Comparison of ENCODE assay signal across 10 cellular contexts in genomic region chr3:134371542-134372324, GRCh38. TPM values are rescaled to one million over a fixed set of nuclear protein-coding genes. Genes with fewer than 3 reads are reported as not detected.
DNase-seq lines count a peak whose midpoint lies in the region; ATAC-seq, FAIRE-seq and TF ChIP-seq lines count a peak whose summit lies in the region.
"Had no signal": no experiment of that assay in that cellular context is flagged by ENCODE, and none has a peak within 500 bp of the region (broad histone marks: within the 10 kb centered on the region; RNA-seq: fewer than 3 reads in every experiment).

No MANE protein-coding gene starts in this region.

- CTCF ChIA-PET in Calu3 (lab: Charles Lee) = interaction anchor here (0.6 to 1.9 kb wide), 5 partner anchors 8 to 978 kb away, joined by 3 to 7 read pairs (median 5); no protein-coding TSS in a partner anchor

- H3K27ac ChIP-seq in SK-N-MC = peak overlapping the region; percentile 80; the same call in 1 of the 2 replicates
- peak overlapping the region in 3 of 4 donors; percentile 99 to 100 (median 99) for H3K27ac ChIP-seq in gastroesophageal sphincter

- peak overlapping the region; percentile 18 for H3K9ac ChIP-seq in SK-N-MC (ENCODE audit: insufficient read length)

- no peak for TF ChIP-seq EP300 in gastroesophageal sphincter (IDR thresholded peaks at IDR 0.05)

- no peaks in the 10 kb centered on the region for H3K27me3 ChIP-seq in gastroesophageal sphincter

- TF ChIP-seq CTCF in Calu3 (IDR thresholded peaks at IDR 0.05; ENCODE audit: unreplicated experiment) (no peak), gastroesophageal sphincter (IDR thresholded peaks at IDR 0.05) (peak in 1 of 4 experiments; percentile 1)

- no TSS peak for BruUV-seq in Calu3 (replicated peaks; lab: Mats Ljungman, UMichigan)

- TF ChIP-seq POLR2A in gastroesophageal sphincter (IDR thresholded peaks at IDR 0.05) (no peak), GM12892 (IDR thresholded peaks at IDR 0.05; ENCODE audit: low read depth, low read length) (no peak)

- H3K36me3 ChIP-seq in SK-N-MC (ENCODE audit: insufficient read depth, low read length) (peaks cover 53% of the 10 kb centered on the region), gastroesophageal sphincter (peaks cover 0 to 54% of the 10 kb centered on the region in 2 donors)

- no peaks in the 10 kb centered on the region for H3K27me3 Mint-ChIP-seq in Calu3 (ENCODE audit: unreplicated experiment)
- peaks cover 38% of the 10 kb centered on the region for H3K27me3 Mint-ChIP-seq in activated CD4-positive, alpha-beta T cell treated with anti-CD3 and anti-CD28 coated beads, Interleukin-2, amount 10 ng/mL, durations not matched to agents 24 days and 14 days

- peaks cover 69% of the 10 kb centered on the region for H3K4me1 Mint-ChIP-seq in Calu3 (ENCODE audit: low read depth, unreplicated experiment)
- H3K4me1 Mint-ChIP-seq in activated CD4-positive, alpha-beta T cell treated with anti-CD3 and anti-CD28 coated beads, Interleukin-2, amount 10 ng/mL, durations not matched to agents 24 days and 14 days = peaks cover 5% of the 10 kb centered on the region

- H3K9me3 Mint-ChIP-seq in Calu3 (ENCODE audit: low read depth, unreplicated experiment) = no peaks in the 10 kb centered on the region
- no peaks in the 10 kb centered on the region for H3K9me3 Mint-ChIP-seq in activated CD4-positive, alpha-beta T cell treated with anti-CD3 and anti-CD28 coated beads, Interleukin-2, amount 10 ng/mL, durations not matched to agents 24 days and 14 days
- H3K9me3 Mint-ChIP-seq: T-helper 2 cell treated with Interferon-gamma antibody and Interleukin-4, amounts not matched to agents 5 μg/mL and 100 μg/mL, for 36 hours had no signal

- H3K4me1 ChIP-seq in gastroesophageal sphincter = peaks cover 11 to 71% (median 56%) of the 10 kb centered on the region in 3 donors

- H3K4me3 ChIP-seq in SK-N-MC (peak overlapping the region; percentile 94), gastroesophageal sphincter (peak overlapping the region; percentile 76 to 88)

- ATAC-seq in gastroesophageal sphincter = no peak
- ATAC-seq in GM19455 (IDR thresholded peaks at IDR 0.05; ENCODE audit: unreplicated experiment) = no peak

- H3K27ac Mint-ChIP-seq in Calu3 (ENCODE audit: unreplicated experiment) = peak overlapping the region; percentile 71
- H3K27ac Mint-ChIP-seq in activated CD4-positive, alpha-beta T cell treated with anti-CD3 and anti-CD28 coated beads, Interleukin-2, amount 10 ng/mL, durations not matched to agents 24 days and 14 days = no peak overlapping the region
- H3K27ac Mint-ChIP-seq: T-helper 2 cell treated with Interferon-gamma antibody and Interleukin-4, amounts not matched to agents 5 μg/mL and 100 μg/mL, for 36 hours had no signal

- 18 to 36% methylated on average over 2 to 4 of the region's 7 CpGs for WGBS in gastroesophageal sphincter (ENCODE audit: low coverage in 1 of 2), 2 donors

- intact Hi-C loops in Calu3 (cut with micrococcal nuclease; ENCODE audit: unreplicated experiment) = loop anchor here (2.0 kb wide), 1 partner anchor 103 kb away; no protein-coding TSS in a partner anchor
- intact Hi-C loops in posterior vena cava (cut with DNase I) = loop anchor here (5.0 to 10.0 kb wide), 3 partner anchors 59 to 96 kb away; no protein-coding TSS in a partner anchor
- intact Hi-C loops in activated CD4-positive, alpha-beta T cell treated with anti-CD3 and anti-CD28 coated beads, Interleukin-2, amount 10 ng/mL, durations not matched to agents 24 days and 14 days (cut with micrococcal nuclease) = no loop called here

- FAIRE-seq in GM12892 (lab: Jason Lieb, UNC) = no peak

- H3K9me3 ChIP-seq in SK-N-MC (ENCODE audit: low read depth, low read length) = no peaks in the 10 kb centered on the region
- H3K9me3 ChIP-seq in gastroesophageal sphincter = no peaks in the 10 kb centered on the region

- H3K36me3 Mint-ChIP-seq in Calu3 (ENCODE audit: insufficient read depth, unreplicated experiment) = peaks cover 90% of the 10 kb centered on the region
- no peaks in the 10 kb centered on the region for H3K36me3 Mint-ChIP-seq in activated CD4-positive, alpha-beta T cell treated with anti-CD3 and anti-CD28 coated beads, Interleukin-2, amount 10 ng/mL, durations not matched to agents 24 days and 14 days (ENCODE audit: low read depth)

- H3K4me3 Mint-ChIP-seq in Calu3 (ENCODE audit: low read depth, unreplicated experiment) = peak overlapping the region; percentile 78
- no peak overlapping the region for H3K4me3 Mint-ChIP-seq in activated CD4-positive, alpha-beta T cell treated with anti-CD3 and anti-CD28 coated beads, Interleukin-2, amount 10 ng/mL, durations not matched to agents 24 days and 14 days
- H3K4me3 Mint-ChIP-seq: T-helper 2 cell treated with Interferon-gamma antibody and Interleukin-4, amounts not matched to agents 5 μg/mL and 100 μg/mL, for 36 hours had no signal

- DNase-seq in Calu3 = no peak
- no peak for DNase-seq in SK-N-MC (ENCODE audit: low read depth, low spot score)
- peak; percentile 54 for DNase-seq in posterior vena cava (ENCODE audit: low spot score)
- no peak for DNase-seq in stimulated activated CD8-positive, alpha-beta memory T cell treated with anti-CD3 and anti-CD28 coated beads, Interleukin-4, amount 100 ng/mL, for 48 hours
- no peak for DNase-seq in GM12892 (ENCODE audit: insufficient read length)
- DNase-seq in activated CD4-positive, alpha-beta T cell treated with anti-CD3 and anti-CD28 coated beads, Interleukin-2, amount 10 ng/mL, durations not matched to agents 24 days and 14 days = no peak
- DNase-seq: dermis blood vessel endothelial cell had no signal

RNA-seq across cellular contexts. Expression of gene AMOTL2, which starts 2.5 kb away (rescaled TPM):
- total RNA-seq in Calu3 (2022) = 140 and 153 TPM in 2 replicates
- 100 to 1,000 TPM in 3 of 4 donors, 10 to 100 TPM in 1; 93.2 to 226 (median 153) TPM for total RNA-seq in gastroesophageal sphincter
- total RNA-seq in posterior vena cava = 10 to 100 TPM; 49.9 to 56.5 TPM
- 0.15 TPM for polyA plus RNA-seq in GM12892 (2012; ENCODE audit: missing spikeins)
- total RNA-seq in activated CD4-positive, alpha-beta T cell treated with anti-CD3 and anti-CD28 coated beads, Interleukin-2, amount 10 ng/mL, durations not matched to agents 24 days and 14 days = not detected in 2 replicates

Comparison
In these comparisons a context has a peak if more than half of its experiments do, and no peak if none do; other contexts are left out.
1. RNA of gene AMOTL2, which starts 2.5 kb away (total RNA-seq): 93.2 to 226 TPM in gastroesophageal sphincter, 140 to 153 TPM in Calu3 and 49.9 to 56.5 TPM in posterior vena cava; not detected in activated CD4-positive, alpha-beta T cell treated with anti-CD3 and anti-CD28 coated beads, Interleukin-2, amount 10 ng/mL, durations not matched to agents 24 days and 14 days; every median in the first group is over 10 times any median in the second.